ENCODE assay signal across 17 cellular contexts in genomic region chr18:25805939-25806338, GRCh38.
DNase-seq lines count a peak whose midpoint lies in the region; ATAC-seq and TF ChIP-seq lines count a peak whose summit lies in the region.
"Had no signal": no experiment of that assay in that cellular context is flagged by ENCODE, and none has a peak within 500 bp of the region (broad histone marks: within the 10 kb centered on the region; RNA-seq: fewer than 3 reads in every experiment).

No MANE protein-coding gene starts in this region.

- ATAC-seq in gastroesophageal sphincter: peak; percentile 21
- ATAC-seq: GM12878 had no signal

- peak; percentile 13 for TF ChIP-seq CTCF in endodermal cell (conservative IDR thresholded peaks at IDR 0.05)
- TF ChIP-seq CTCF in gastroesophageal sphincter (IDR thresholded peaks at IDR 0.05): no peak
- TF ChIP-seq CTCF in suprapubic skin (IDR thresholded peaks at IDR 0.05): no peak
- no peak for TF ChIP-seq CTCF in osteoblast (IDR thresholded peaks at IDR 0.05; ENCODE audit: extremely low read depth, low read depth, low read length)

- TF ChIP-seq EP300 in gastroesophageal sphincter (IDR thresholded peaks at IDR 0.05) (no peak), suprapubic skin (IDR thresholded peaks at IDR 0.05) (no peak)

- H4K20me1 ChIP-seq in osteoblast (ENCODE audit: insufficient read depth, low read length): no peaks in the 10 kb centered on the region
- H4K20me1 ChIP-seq: BLaER1 treated with 17β-estradiol and CSF1 and Interleukin-3, amounts not matched to agents 10 nM and 100 nM had no signal

- no peaks in the 10 kb centered on the region for H3K79me2 ChIP-seq in osteoblast (ENCODE audit: insufficient read depth, low read length)

- CTCF ChIA-PET in HEK293T (lab: Yijun Ruan, JAX): no interaction called here

- H3K27ac ChIP-seq in endodermal cell (ENCODE audit: low read depth, low read length) (no peak overlapping the region), gastroesophageal sphincter (no peak overlapping the region), suprapubic skin (peak overlapping the region; percentile 36), osteoblast (ENCODE audit: low read depth, low read length) (no peak overlapping the region)
- H3K27ac ChIP-seq: BLaER1 treated with 17β-estradiol and CSF1 and Interleukin-3, amounts not matched to agents 10 nM and 100 nM; HL-60 had no signal

- H3K9me3 ChIP-seq in endodermal cell (ENCODE audit: control insufficient read depth, low read length) (no peaks in the 10 kb centered on the region), gastroesophageal sphincter (no peaks in the 10 kb centered on the region), suprapubic skin (no peaks in the 10 kb centered on the region), osteoblast (ENCODE audit: low read depth, low read length) (no peaks in the 10 kb centered on the region)
- H3K9me3 ChIP-seq: BLaER1 treated with 17β-estradiol and CSF1 and Interleukin-3, amounts not matched to agents 10 nM and 100 nM; HAP-1 had no signal

- H3K9me3 Mint-ChIP-seq in endodermal cell: no peaks in the 10 kb centered on the region
- H3K9me3 Mint-ChIP-seq: HFFc6 had no signal

- WGBS in endodermal cell (ENCODE audit: insufficient coverage in 1 of 2, insufficient read length in 1 of 2), 2 experiments: 90% methylated on average over 3 of the region's 4 CpGs; no CpG with 5 or more reads in 1 of the 2 experiments
- WGBS in gastroesophageal sphincter (ENCODE audit: low coverage in 1 of 2), 2 donors: 56 to 78% methylated on average over 3 to 4 of the region's 4 CpGs
- WGBS in suprapubic skin: 89% methylated on average over 4 of the region's 4 CpGs

- POLR2A ChIA-PET in HEK293T (lab: Yijun Ruan, JAX): no interaction called here

- H3K4me2 ChIP-seq in osteoblast (ENCODE audit: insufficient read depth, low read length): no peak overlapping the region
- H3K4me2 ChIP-seq: BLaER1 treated with 17β-estradiol and CSF1 and Interleukin-3, amounts not matched to agents 10 nM and 100 nM had no signal

- no peaks in the 10 kb centered on the region for H3K36me3 Mint-ChIP-seq in endodermal cell (ENCODE audit: low read depth)
- H3K36me3 Mint-ChIP-seq: CD4-positive, CD25-positive, alpha-beta regulatory T cell had no signal

- H3K36me3 ChIP-seq in endodermal cell (ENCODE audit: control insufficient read depth, insufficient read depth, low read length) (no peaks in the 10 kb centered on the region), gastroesophageal sphincter (no peaks in the 10 kb centered on the region), suprapubic skin (no peaks in the 10 kb centered on the region), osteoblast (ENCODE audit: insufficient read depth, low read length) (no peaks in the 10 kb centered on the region)
- H3K36me3 ChIP-seq: BLaER1 treated with 17β-estradiol and CSF1 and Interleukin-3, amounts not matched to agents 10 nM and 100 nM; HAP-1 had no signal

- no peak overlapping the region for H3K4me3 Mint-ChIP-seq in endodermal cell
- H3K4me3 Mint-ChIP-seq: CD4-positive, CD25-positive, alpha-beta regulatory T cell; HFFc6 had no signal

- H2AFZ ChIP-seq in osteoblast (ENCODE audit: low read length): no peak overlapping the region

- no peak overlapping the region for H3K4me3 ChIP-seq in endodermal cell (ENCODE audit: low read length)
- H3K4me3 ChIP-seq in gastroesophageal sphincter: no peak overlapping the region
- H3K4me3 ChIP-seq in suprapubic skin: no peak overlapping the region
- H3K4me3 ChIP-seq in osteoblast (ENCODE audit: insufficient read depth, low read length): no peak overlapping the region
- H3K4me3 ChIP-seq: BLaER1 treated with 17β-estradiol and CSF1 and Interleukin-3, amounts not matched to agents 10 nM and 100 nM; GM12878; HAP-1 had no signal

- no peak for TF ChIP-seq POLR2A in gastroesophageal sphincter (IDR thresholded peaks at IDR 0.05)
- no peak for TF ChIP-seq POLR2A in suprapubic skin (IDR thresholded peaks at IDR 0.05)

- DNase-seq in HEK293T (ENCODE audit: extremely low spot score) (no peak), endodermal cell (no peak), suprapubic skin (ENCODE audit: low spot score in 2 of 2) (no peak), osteoblast (ENCODE audit: insufficient read length, low spot score, missing footprints) (no peak), iPS-NIHi7 (ENCODE audit: extremely low spot score) (no peak), EL (no peak), NCI-H1930 (lab: John Stamatoyannopoulos, UW) (no peak)
- DNase-seq: 8988T; ACHN; CD4-positive, CD25-positive, alpha-beta regulatory T cell; DMS53 had no signal

- no peaks in the 10 kb centered on the region for H3K27me3 Mint-ChIP-seq in endodermal cell (ENCODE audit: insufficient read depth)

- H3K4me1 Mint-ChIP-seq in endodermal cell: no peaks in the 10 kb centered on the region
- H3K4me1 Mint-ChIP-seq: CD4-positive, CD25-positive, alpha-beta regulatory T cell had no signal

- H3K4me1 ChIP-seq in endodermal cell (ENCODE audit: control insufficient read depth, insufficient read depth, low read length) (no peaks in the 10 kb centered on the region), gastroesophageal sphincter (no peaks in the 10 kb centered on the region), suprapubic skin (no peaks in the 10 kb centered on the region), osteoblast (ENCODE audit: insufficient read depth, low read length) (peaks cover 5% of the 10 kb centered on the region)
- H3K4me1 ChIP-seq: BLaER1 treated with 17β-estradiol and CSF1 and Interleukin-3, amounts not matched to agents 10 nM and 100 nM; HAP-1 had no signal

- peaks cover 4% of the 10 kb centered on the region for H3K27me3 ChIP-seq in endodermal cell (ENCODE audit: control insufficient read depth, insufficient read depth, low read length, poor library complexity, severe bottlenecking)
- no peaks in the 10 kb centered on the region for H3K27me3 ChIP-seq in gastroesophageal sphincter
- no peaks in the 10 kb centered on the region for H3K27me3 ChIP-seq in suprapubic skin
- H3K27me3 ChIP-seq in osteoblast (ENCODE audit: insufficient read depth, low read length): no peaks in the 10 kb centered on the region
- H3K27me3 ChIP-seq: BLaER1 treated with 17β-estradiol and CSF1 and Interleukin-3, amounts not matched to agents 10 nM and 100 nM had no signal

- no peak overlapping the region for H3K27ac Mint-ChIP-seq in endodermal cell
- H3K27ac Mint-ChIP-seq: CD4-positive, CD25-positive, alpha-beta regulatory T cell; HFFc6 had no signal

- H3K9ac ChIP-seq in endodermal cell (ENCODE audit: extremely low read depth, low read length, poor library complexity, severe bottlenecking): no peak overlapping the region
- H3K9ac ChIP-seq: BLaER1 treated with 17β-estradiol and CSF1 and Interleukin-3, amounts not matched to agents 10 nM and 100 nM had no signal

TF ChIP-seq in HEK293T, 16 proteins besides CTCF, POLR2A, EP300 and RAD21:
- TF ChIP-seq BHLHE40 (IDR thresholded peaks at IDR 0.05; ENCODE audit: borderline replicate concordance) (no peak), ZNF384 (IDR thresholded peaks at IDR 0.05) (peak; percentile 38; the same call in 1 of the 2 replicates)
